Comparison of ENCODE assay signal across 16 cellular contexts in genomic region chr3:4586381-4586780, GRCh38.
"Had no signal": no experiment of that assay in that cellular context is flagged by ENCODE, and none has a peak within 500 bp of the region (broad histone marks: within the 10 kb centered on the region; RNA-seq: fewer than 3 reads in every experiment).

No MANE protein-coding gene starts in this region.

- H3K4me1 ChIP-seq: prostate gland had no signal

- H3K9me3 ChIP-seq: prostate gland, right lobe of liver, SK-N-SH, thoracic aorta had no signal

- H3K27me3 Mint-ChIP-seq: activated CD4-positive, alpha-beta memory T cell treated with anti-CD3 and anti-CD28 coated beads, Interleukin-2, amount 10 ng/mL, durations not matched to agents 7 days and 5 days; activated CD8-positive, alpha-beta memory T cell treated with anti-CD3 and anti-CD28 coated beads, Interleukin-2, amount 10 ng/mL, durations not matched to agents 7 days and 5 days had no signal

- ATAC-seq: activated CD8-positive, alpha-beta memory T cell treated with anti-CD3 and anti-CD28 coated beads, Interleukin-2, amount 10 ng/mL, durations not matched to agents 7 days and 5 days; right lobe of liver had no signal

- H3K4me3 Mint-ChIP-seq: activated CD4-positive, alpha-beta memory T cell treated with anti-CD3 and anti-CD28 coated beads, Interleukin-2, amount 10 ng/mL, durations not matched to agents 7 days and 5 days; activated CD8-positive, alpha-beta memory T cell treated with anti-CD3 and anti-CD28 coated beads, Interleukin-2, amount 10 ng/mL, durations not matched to agents 7 days and 5 days; activated naive CD4-positive, alpha-beta T cell treated with anti-CD3 and anti-CD28 coated beads for 36 hours; neural crest cell; T-helper 2 cell treated with Interferon-gamma antibody and Interleukin-4, amounts not matched to agents 5 μg/mL and 100 μg/mL, for 36 hours had no signal

- H3K9me3 Mint-ChIP-seq: activated CD4-positive, alpha-beta memory T cell treated with anti-CD3 and anti-CD28 coated beads, Interleukin-2, amount 10 ng/mL, durations not matched to agents 7 days and 5 days; activated naive CD4-positive, alpha-beta T cell treated with anti-CD3 and anti-CD28 coated beads for 36 hours; neural crest cell had no signal

- H3K27ac Mint-ChIP-seq: activated CD4-positive, alpha-beta memory T cell treated with anti-CD3 and anti-CD28 coated beads, Interleukin-2, amount 10 ng/mL, durations not matched to agents 7 days and 5 days; activated naive CD4-positive, alpha-beta T cell treated with anti-CD3 and anti-CD28 coated beads for 36 hours; T-helper 2 cell treated with Interferon-gamma antibody and Interleukin-4, amounts not matched to agents 5 μg/mL and 100 μg/mL, for 36 hours had no signal

- H3K4me3 ChIP-seq: lung, prostate gland, right lobe of liver, smooth muscle cell, thoracic aorta had no signal

- H3K27ac ChIP-seq: prostate gland, right lobe of liver had no signal

- DNase-seq: activated CD4-positive, alpha-beta memory T cell treated with anti-CD3 and anti-CD28 coated beads, Interleukin-2, amount 10 ng/mL, durations not matched to agents 7 days and 5 days; activated CD4-positive, alpha-beta T cell treated with anti-CD3 and anti-CD28 coated beads for 4 hours; activated CD8-positive, alpha-beta memory T cell treated with anti-CD3 and anti-CD28 coated beads, Interleukin-2, amount 10 ng/mL, durations not matched to agents 7 days and 5 days; activated naive CD4-positive, alpha-beta T cell treated with anti-CD3 and anti-CD28 coated beads for 36 hours; dermis blood vessel endothelial cell; effector memory CD4-positive, alpha-beta T cell; left cardiac atrium; right lobe of liver; SK-N-SH; stimulated activated CD4-positive, alpha-beta T cell treated with anti-CD3 and anti-CD28 coated beads, Interleukin-4, amount 100 ng/mL, for 1 hour had no signal

- H3K36me3 ChIP-seq: prostate gland, right lobe of liver, thoracic aorta had no signal

- H3K27me3 ChIP-seq: right lobe of liver had no signal
